Comparison of ENCODE assay signal across 8 cellular contexts in genomic region chr2:96344011-96344410, GRCh38. TPM values are rescaled to one million over a fixed set of nuclear protein-coding genes. Genes with fewer than 3 reads are reported as not detected.
DNase-seq lines count a peak whose midpoint lies in the region; ATAC-seq and TF ChIP-seq lines count a peak whose summit lies in the region.

No MANE protein-coding gene starts in this region.

- 91 to 95% (median 94%) methylated on average over 5 of the region's 5 CpGs for WGBS in psoas muscle, 3 donors

- no peaks in the 10 kb centered on the region for H3K9me3 ChIP-seq in psoas muscle

- H3K27me3 ChIP-seq in psoas muscle (ENCODE audit: insufficient read depth in 3 of 3, low read length in 2 of 3), result no peaks in the 10 kb centered on the region

- H3K27ac ChIP-seq in psoas muscle, result no peak overlapping the region

- ATAC-seq in HG03280 (IDR thresholded peaks at IDR 0.05; ENCODE audit: unreplicated experiment) (peak; percentile 76), psoas muscle (no peak)
- peak; percentile 71 for ATAC-seq in stimulated activated naive CD8-positive, alpha-beta T cell treated with anti-CD3 and anti-CD28 coated beads, Interleukin-15, Interleukin-2, amounts not matched to agents 100 U/mL and 50 U/mL, for 24 hours

- intact Hi-C loops in psoas muscle (cut with DNase I), result no loop called here

- no peaks in the 10 kb centered on the region for H3K36me3 ChIP-seq in psoas muscle (ENCODE audit: insufficient read depth in 1 of 2, low read depth in 1 of 2)

- H3K4me1 ChIP-seq in psoas muscle, result no peaks in the 10 kb centered on the region

- H3K4me3 ChIP-seq in psoas muscle (no peak overlapping the region), foreskin fibroblast (ENCODE audit: low read depth in 1 of 2, low read length in 2 of 2) (no peak overlapping the region)

- no peak for TF ChIP-seq CTCF in psoas muscle (IDR thresholded peaks at IDR 0.05)
- no peak for TF ChIP-seq CTCF in foreskin fibroblast (IDR thresholded peaks at IDR 0.05; ENCODE audit: low read depth, low read length)

- DNase-seq in activated gamma-delta T cell treated with Interleukin-2 at 50 U/mL for 16 hours (peak; percentile 37), activated gamma-delta T cell (lab: John Stamatoyannopoulos, UW) (no peak), psoas muscle (no peak), HuH-7 (ENCODE audit: low spot score) (no peak), foreskin fibroblast (no peak)
- peak; percentile 56 for DNase-seq in activated effector memory CD4-positive, alpha-beta T cell treated with Interleukin-2 at 50 U/mL for 16 hours
- DNase-seq in stimulated activated naive CD8-positive, alpha-beta T cell treated with anti-CD3 and anti-CD28 coated beads, Interleukin-15, Interleukin-2, amounts not matched to agents 100 U/mL and 50 U/mL, for 24 hours, result no peak

RNA-seq across cellular contexts. Expression of gene NCAPH, which starts 8.4 kb away (rescaled TPM):
- total RNA-seq in psoas muscle, result under 1 TPM; 0.32 to 0.62 (median 0.51) TPM
- polyA plus RNA-seq in psoas muscle, result under 1 TPM; 0.30 to 0.43 (median 0.31) TPM

RNA-seq across cellular contexts. Expression of gene ITPRIPL1, which starts 18.9 kb away (rescaled TPM):
- 1 to 10 TPM in 2 of 4 donors, under 1 TPM in 2; 0.42 to 1.2 (median 0.92) TPM for total RNA-seq in psoas muscle
- under 1 TPM; 0.31 to 0.60 (median 0.38) TPM for polyA plus RNA-seq in psoas muscle

RNA-seq across cellular contexts. Expression of gene SNRNP200, which starts 38.7 kb away (rescaled TPM):
- 10 to 100 TPM; 61.1 to 83.1 (median 77.6) TPM for total RNA-seq in psoas muscle
- 10 to 100 TPM; 47.6 to 73.7 (median 69.5) TPM for polyA plus RNA-seq in psoas muscle

Comparison
In these comparisons a context has a peak if more than half of its experiments do, and no peak if none do; other contexts are left out.
1. DNase-seq: peak in activated gamma-delta T cell treated with Interleukin-2 at 50 U/mL for 16 hours (single experiment) and activated effector memory CD4-positive, alpha-beta T cell treated with Interleukin-2 at 50 U/mL for 16 hours (single experiment); none in activated gamma-delta T cell (single experiment), stimulated activated naive CD8-positive, alpha-beta T cell treated with anti-CD3 and anti-CD28 coated beads, Interleukin-15, Interleukin-2, amounts not matched to agents 100 U/mL and 50 U/mL, for 24 hours (single experiment), psoas muscle (0 of 2), HuH-7 (single experiment) and foreskin fibroblast (0 of 2).
2. ATAC-seq: peak in HG03280 (single experiment) and stimulated activated naive CD8-positive, alpha-beta T cell treated with anti-CD3 and anti-CD28 coated beads, Interleukin-15, Interleukin-2, amounts not matched to agents 100 U/mL and 50 U/mL, for 24 hours (single experiment); none in psoas muscle (0 of 4).